In the genomic region with DNA sequence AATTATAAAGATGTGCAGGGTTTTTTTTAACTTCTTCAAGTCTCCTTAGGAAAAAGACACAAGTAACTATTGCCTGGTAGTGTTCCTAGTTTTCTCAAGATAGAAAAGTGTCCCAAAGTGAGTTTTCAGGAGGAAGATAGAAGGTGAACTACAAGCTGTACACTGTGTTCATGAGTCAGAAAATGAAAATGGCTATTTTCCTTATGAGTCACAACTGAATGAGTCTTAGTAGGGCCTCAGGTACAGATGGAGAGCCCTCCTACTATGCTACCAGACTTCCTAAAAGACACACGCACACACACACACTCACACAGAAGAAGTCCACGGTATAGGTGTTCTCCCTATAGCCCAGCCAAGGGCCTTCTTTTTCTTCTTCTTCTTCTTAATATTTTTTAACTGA, we compare ENCODE assay signal across 3 cellular contexts.
TF ChIP-seq lines count a peak whose summit lies in the region.

No MANE protein-coding gene starts in this region.

TF ChIP-seq in SK-N-SH, 30 proteins besides CTCF, POLR2A, EP300 and RAD21:
- TF ChIP-seq, protein P1, sequence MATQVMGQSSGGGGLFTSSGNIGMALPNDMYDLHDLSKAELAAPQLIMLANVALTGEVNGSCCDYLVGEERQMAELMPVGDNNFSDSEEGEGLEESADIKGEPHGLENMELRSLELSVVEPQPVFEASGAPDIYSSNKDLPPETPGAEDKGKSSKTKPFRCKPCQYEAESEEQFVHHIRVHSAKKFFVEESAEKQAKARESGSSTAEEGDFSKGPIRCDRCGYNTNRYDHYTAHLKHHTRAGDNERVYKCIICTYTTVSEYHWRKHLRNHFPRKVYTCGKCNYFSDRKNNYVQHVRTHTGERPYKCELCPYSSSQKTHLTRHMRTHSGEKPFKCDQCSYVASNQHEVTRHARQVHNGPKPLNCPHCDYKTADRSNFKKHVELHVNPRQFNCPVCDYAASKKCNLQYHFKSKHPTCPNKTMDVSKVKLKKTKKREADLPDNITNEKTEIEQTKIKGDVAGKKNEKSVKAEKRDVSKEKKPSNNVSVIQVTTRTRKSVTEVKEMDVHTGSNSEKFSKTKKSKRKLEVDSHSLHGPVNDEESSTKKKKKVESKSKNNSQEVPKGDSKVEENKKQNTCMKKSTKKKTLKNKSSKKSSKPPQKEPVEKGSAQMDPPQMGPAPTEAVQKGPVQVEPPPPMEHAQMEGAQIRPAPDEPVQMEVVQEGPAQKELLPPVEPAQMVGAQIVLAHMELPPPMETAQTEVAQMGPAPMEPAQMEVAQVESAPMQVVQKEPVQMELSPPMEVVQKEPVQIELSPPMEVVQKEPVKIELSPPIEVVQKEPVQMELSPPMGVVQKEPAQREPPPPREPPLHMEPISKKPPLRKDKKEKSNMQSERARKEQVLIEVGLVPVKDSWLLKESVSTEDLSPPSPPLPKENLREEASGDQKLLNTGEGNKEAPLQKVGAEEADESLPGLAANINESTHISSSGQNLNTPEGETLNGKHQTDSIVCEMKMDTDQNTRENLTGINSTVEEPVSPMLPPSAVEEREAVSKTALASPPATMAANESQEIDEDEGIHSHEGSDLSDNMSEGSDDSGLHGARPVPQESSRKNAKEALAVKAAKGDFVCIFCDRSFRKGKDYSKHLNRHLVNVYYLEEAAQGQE (IDR thresholded peaks at IDR 0.05; ENCODE audit: low read depth, low read length): no peak
- TF ChIP-seq, protein P2, sequence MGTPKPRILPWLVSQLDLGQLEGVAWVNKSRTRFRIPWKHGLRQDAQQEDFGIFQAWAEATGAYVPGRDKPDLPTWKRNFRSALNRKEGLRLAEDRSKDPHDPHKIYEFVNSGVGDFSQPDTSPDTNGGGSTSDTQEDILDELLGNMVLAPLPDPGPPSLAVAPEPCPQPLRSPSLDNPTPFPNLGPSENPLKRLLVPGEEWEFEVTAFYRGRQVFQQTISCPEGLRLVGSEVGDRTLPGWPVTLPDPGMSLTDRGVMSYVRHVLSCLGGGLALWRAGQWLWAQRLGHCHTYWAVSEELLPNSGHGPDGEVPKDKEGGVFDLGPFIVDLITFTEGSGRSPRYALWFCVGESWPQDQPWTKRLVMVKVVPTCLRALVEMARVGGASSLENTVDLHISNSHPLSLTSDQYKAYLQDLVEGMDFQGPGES (IDR thresholded peaks at IDR 0.05; ENCODE audit: low read depth, low read length): no peak
- TF ChIP-seq FOSL2 (IDR thresholded peaks at IDR 0.05; ENCODE audit: borderline replicate concordance, low read depth): 0 out of 2 replicates have a peak, but pooled peaks have one; percentile 12

TF ChIP-seq in SK-N-SH treated with all-trans-retinoic acid at 6 μM for 48 hours, 23 proteins besides CTCF, POLR2A, EP300 and RAD21:
- TF ChIP-seq ZNF565 (CRISPR knock-in tag; conservative IDR thresholded peaks at IDR 0.05; ENCODE audit: low read depth): no peak
- TF ChIP-seq ZNF8 (CRISPR knock-in tag; IDR thresholded peaks at IDR 0.05): no peak
- no peak for TF ChIP-seq SNAI2 (CRISPR knock-in tag; IDR thresholded peaks at IDR 0.05)

TF ChIP-seq in IMR-90, 13 proteins besides CTCF, POLR2A, EP300 and RAD21:
- no peak for TF ChIP-seq MXI1 (IDR thresholded peaks at IDR 0.05; ENCODE audit: borderline replicate concordance, low read depth, low read length)
- TF ChIP-seq, protein P3, sequence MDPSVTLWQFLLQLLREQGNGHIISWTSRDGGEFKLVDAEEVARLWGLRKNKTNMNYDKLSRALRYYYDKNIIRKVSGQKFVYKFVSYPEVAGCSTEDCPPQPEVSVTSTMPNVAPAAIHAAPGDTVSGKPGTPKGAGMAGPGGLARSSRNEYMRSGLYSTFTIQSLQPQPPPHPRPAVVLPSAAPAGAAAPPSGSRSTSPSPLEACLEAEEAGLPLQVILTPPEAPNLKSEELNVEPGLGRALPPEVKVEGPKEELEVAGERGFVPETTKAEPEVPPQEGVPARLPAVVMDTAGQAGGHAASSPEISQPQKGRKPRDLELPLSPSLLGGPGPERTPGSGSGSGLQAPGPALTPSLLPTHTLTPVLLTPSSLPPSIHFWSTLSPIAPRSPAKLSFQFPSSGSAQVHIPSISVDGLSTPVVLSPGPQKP (IDR thresholded peaks at IDR 0.05; ENCODE audit: borderline replicate concordance, low read depth, low read length): no peak
- TF ChIP-seq CEBPB (IDR thresholded peaks at IDR 0.05; ENCODE audit: low read depth, low read length): no peak
- TF ChIP-seq, protein P4, sequence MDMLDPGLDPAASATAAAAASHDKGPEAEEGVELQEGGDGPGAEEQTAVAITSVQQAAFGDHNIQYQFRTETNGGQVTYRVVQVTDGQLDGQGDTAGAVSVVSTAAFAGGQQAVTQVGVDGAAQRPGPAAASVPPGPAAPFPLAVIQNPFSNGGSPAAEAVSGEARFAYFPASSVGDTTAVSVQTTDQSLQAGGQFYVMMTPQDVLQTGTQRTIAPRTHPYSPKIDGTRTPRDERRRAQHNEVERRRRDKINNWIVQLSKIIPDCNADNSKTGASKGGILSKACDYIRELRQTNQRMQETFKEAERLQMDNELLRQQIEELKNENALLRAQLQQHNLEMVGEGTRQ (IDR thresholded peaks at IDR 0.05; ENCODE audit: low read depth, low read length): no peak
- no peak for TF ChIP-seq CHD1 (IDR thresholded peaks at IDR 0.05; ENCODE audit: low read depth, low read length)
- TF ChIP-seq MAZ (IDR thresholded peaks at IDR 0.05; ENCODE audit: borderline replicate concordance, low read depth, low read length): no peak
- TF ChIP-seq MAFK (IDR thresholded peaks at IDR 0.05; ENCODE audit: low read depth, low read length): no peak
- TF ChIP-seq FOS (IDR thresholded peaks at IDR 0.05; ENCODE audit: low read depth, low read length): no peak
- no peak for TF ChIP-seq SMC3 (IDR thresholded peaks at IDR 0.05; ENCODE audit: low read depth, low read length)
- no peak for TF ChIP-seq BHLHE40 (IDR thresholded peaks at IDR 0.05; ENCODE audit: low read depth, low read length)
- no peak for TF ChIP-seq RFX5 (IDR thresholded peaks at IDR 0.05; ENCODE audit: low read depth, low read length)
- TF ChIP-seq RCOR1 (IDR thresholded peaks at IDR 0.05; ENCODE audit: insufficient replicate concordance, low read length): no peak
- no peak for TF ChIP-seq NFE2L2 (IDR thresholded peaks at IDR 0.05; ENCODE audit: low read depth, low read length)
TF ChIP-seq in IMR-90: peak in this region for 0.
